ENCODE assay signal across 9 cellular contexts in the genomic region with DNA sequence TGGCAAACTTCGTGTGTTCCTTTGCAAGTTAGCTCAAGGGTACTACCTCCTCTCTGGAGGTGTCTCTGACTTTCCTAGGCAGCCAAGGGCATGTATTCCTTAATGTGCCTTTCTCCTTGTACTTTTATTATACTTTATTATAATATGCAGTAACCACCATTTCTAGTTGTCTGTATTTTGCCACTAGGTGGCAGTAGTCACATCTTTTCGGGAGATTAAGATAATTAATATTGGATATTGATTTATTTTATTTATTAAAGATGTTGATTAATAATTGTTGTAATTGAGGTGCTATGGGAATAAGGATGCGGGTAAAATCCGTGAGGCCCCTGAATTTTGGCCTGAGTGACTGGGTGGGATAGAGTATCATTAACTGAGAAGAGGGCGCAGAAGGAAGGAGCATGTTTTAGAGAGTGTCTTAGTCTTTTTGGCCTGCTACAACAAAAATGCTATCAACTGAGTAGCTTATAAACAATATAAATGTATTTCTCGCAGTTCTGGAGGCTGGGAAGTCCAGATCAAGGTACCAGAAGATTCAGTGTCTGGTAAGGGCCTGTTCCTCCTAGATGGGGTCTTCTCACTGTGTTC.
DNase-seq lines count a peak whose midpoint lies in the region; ATAC-seq and TF ChIP-seq lines count a peak whose summit lies in the region.
"Had no signal": no experiment of that assay in that cellular context is flagged by ENCODE, and none has a peak within 500 bp of the region (broad histone marks: within the 10 kb centered on the region; RNA-seq: fewer than 3 reads in every experiment).

No MANE protein-coding gene starts in this region.

- H3K36me3 Mint-ChIP-seq in activated CD8-positive, alpha-beta T cell treated with anti-CD3 and anti-CD28 coated beads for 36 hours (ENCODE audit: low read depth), result no peaks in the 10 kb centered on the region
- no peaks in the 10 kb centered on the region for H3K36me3 Mint-ChIP-seq in activated CD8-positive, alpha-beta T cell treated with anti-CD3 and anti-CD28 coated beads, Interleukin-2, amount 10 ng/mL, durations not matched to agents 7 days and 5 days (ENCODE audit: low read depth)

- H3K27ac ChIP-seq in Peyer's patch (no peak overlapping the region), transverse colon (no peak overlapping the region)

- peaks cover 10% of the 10 kb centered on the region for H3K4me1 Mint-ChIP-seq in activated CD8-positive, alpha-beta T cell treated with anti-CD3 and anti-CD28 coated beads for 36 hours (ENCODE audit: low read depth)
- peaks cover 16% of the 10 kb centered on the region for H3K4me1 Mint-ChIP-seq in activated CD8-positive, alpha-beta T cell treated with anti-CD3 and anti-CD28 coated beads, Interleukin-2, amount 10 ng/mL, durations not matched to agents 7 days and 5 days (ENCODE audit: low read depth)

- H3K4me3 ChIP-seq in Peyer's patch, result no peak overlapping the region
- H3K4me3 ChIP-seq in fibroblast of mammary gland (ENCODE audit: control insufficient read depth, low read depth, low read length), result no peak overlapping the region
- no peak overlapping the region for H3K4me3 ChIP-seq in transverse colon

- no peaks in the 10 kb centered on the region for H3K4me1 ChIP-seq in Peyer's patch
- H3K4me1 ChIP-seq in transverse colon, result no peaks in the 10 kb centered on the region

- POLR2A ChIA-PET in activated CD8-positive, alpha-beta T cell treated with anti-CD3 and anti-CD28 coated beads for 36 hours (lab: Charles Lee), result no interaction called here
- POLR2A ChIA-PET in activated CD8-positive, alpha-beta T cell treated with anti-CD3 and anti-CD28 coated beads, Interleukin-2, amount 10 ng/mL, durations not matched to agents 7 days and 5 days (lab: Charles Lee), result no interaction called here

- H3K36me3 ChIP-seq in Peyer's patch (no peaks in the 10 kb centered on the region), transverse colon (no peaks in the 10 kb centered on the region)

- TF ChIP-seq CTCF in activated CD8-positive, alpha-beta T cell treated with anti-CD3 and anti-CD28 coated beads for 36 hours (IDR thresholded peaks at IDR 0.05), result peak; percentile 59
- TF ChIP-seq CTCF in Peyer's patch (IDR thresholded peaks at IDR 0.05) (peak; percentile 43 to 54 (median 48)), fibroblast of mammary gland (conservative IDR thresholded peaks at IDR 0.05; ENCODE audit: control insufficient read depth, insufficient read depth, low read depth, low read length) (peak; percentile 57), transverse colon (IDR thresholded peaks at IDR 0.05) (peak; percentile 21 to 64 (median 40))

- CTCF ChIA-PET in activated CD8-positive, alpha-beta T cell treated with anti-CD3 and anti-CD28 coated beads for 36 hours (lab: Charles Lee), result interaction anchor here (0.7 to 22.9 kb wide), 9 partner anchors 9 to 255 kb away, joined by 3 to 449 read pairs (median 3); partner anchors contain the start of gene RTL9
- CTCF ChIA-PET in activated CD8-positive, alpha-beta T cell treated with anti-CD3 and anti-CD28 coated beads, Interleukin-2, amount 10 ng/mL, durations not matched to agents 7 days and 5 days (lab: Charles Lee), result interaction anchor here (0.7 to 10.5 kb wide), 7 partner anchors 9 to 260 kb away, joined by 3 to 162 read pairs (median 5); no protein-coding TSS in a partner anchor

- H3K27ac Mint-ChIP-seq in activated CD8-positive, alpha-beta T cell treated with anti-CD3 and anti-CD28 coated beads for 36 hours, result no peak overlapping the region
- H3K27ac Mint-ChIP-seq in activated CD8-positive, alpha-beta T cell treated with anti-CD3 and anti-CD28 coated beads, Interleukin-2, amount 10 ng/mL, durations not matched to agents 7 days and 5 days, result no peak overlapping the region

- 54 to 78% methylated on average over 3 to 6 of the region's 6 CpGs for WGBS in transverse colon (ENCODE audit: low coverage in 1 of 2), 2 donors

- intact Hi-C loops in activated CD8-positive, alpha-beta T cell treated with anti-CD3 and anti-CD28 coated beads for 36 hours (cut with micrococcal nuclease), result no loop called here
- intact Hi-C loops in transverse colon (cut with DNase I; ENCODE audit: low total_unique reads), result no loop called here

- H3K27me3 Mint-ChIP-seq in activated CD8-positive, alpha-beta T cell treated with anti-CD3 and anti-CD28 coated beads for 36 hours, result no peaks in the 10 kb centered on the region
- H3K27me3 Mint-ChIP-seq in activated CD8-positive, alpha-beta T cell treated with anti-CD3 and anti-CD28 coated beads, Interleukin-2, amount 10 ng/mL, durations not matched to agents 7 days and 5 days (ENCODE audit: low read depth), result no peaks in the 10 kb centered on the region

- H3K27me3 ChIP-seq in Peyer's patch (no peaks in the 10 kb centered on the region), transverse colon (no peaks in the 10 kb centered on the region)

- no peak overlapping the region for H3K4me3 Mint-ChIP-seq in activated CD8-positive, alpha-beta T cell treated with anti-CD3 and anti-CD28 coated beads for 36 hours
- no peak overlapping the region for H3K4me3 Mint-ChIP-seq in activated CD8-positive, alpha-beta T cell treated with anti-CD3 and anti-CD28 coated beads, Interleukin-2, amount 10 ng/mL, durations not matched to agents 7 days and 5 days

- ATAC-seq in activated CD8-positive, alpha-beta T cell treated with anti-CD3 and anti-CD28 coated beads for 36 hours, result no peak
- ATAC-seq in activated CD8-positive, alpha-beta T cell treated with anti-CD3 and anti-CD28 coated beads, Interleukin-2, amount 10 ng/mL, durations not matched to agents 7 days and 5 days, result no peak

- H3K9me3 ChIP-seq in Peyer's patch (no peaks in the 10 kb centered on the region), transverse colon (no peaks in the 10 kb centered on the region)

- no peaks in the 10 kb centered on the region for H3K9me3 Mint-ChIP-seq in activated CD8-positive, alpha-beta T cell treated with anti-CD3 and anti-CD28 coated beads for 36 hours
- H3K9me3 Mint-ChIP-seq in activated CD8-positive, alpha-beta T cell treated with anti-CD3 and anti-CD28 coated beads, Interleukin-2, amount 10 ng/mL, durations not matched to agents 7 days and 5 days (ENCODE audit: insufficient read depth), result no peaks in the 10 kb centered on the region

- no peak for DNase-seq in activated CD8-positive, alpha-beta T cell treated with anti-CD3 and anti-CD28 coated beads for 36 hours
- no peak for DNase-seq in activated CD8-positive, alpha-beta T cell treated with anti-CD3 and anti-CD28 coated beads, Interleukin-2, amount 10 ng/mL, durations not matched to agents 7 days and 5 days
- DNase-seq in Peyer's patch (no peak), fibroblast of mammary gland (ENCODE audit: low read depth) (no peak), transverse colon (no peak), medulla oblongata (ENCODE audit: extremely low spot score) (no peak), hepatic stellate cell (ENCODE audit: low spot score) (no peak), COLO829 (ENCODE audit: low spot score) (no peak)
- DNase-seq: NCI-H187 had no signal

- no peak for TF ChIP-seq EP300 in transverse colon (IDR thresholded peaks at IDR 0.05; ENCODE audit: low read depth)

- in situ Hi-C loops in transverse colon (cut with MboI; ENCODE audit: low pct_ligation_motif_present in 1 of 4, low pct_unique_long_range_greater_than_20kb in 1 of 4, low sequenced_read_pairs in 3 of 4), result loop anchor here in 2 of 4 donors (5.0 kb wide), 1 partner anchor 256 kb away; no protein-coding TSS in a partner anchor

- TF ChIP-seq POLR2A in Peyer's patch (IDR thresholded peaks at IDR 0.05) (no peak), transverse colon (IDR thresholded peaks at IDR 0.05) (no peak)
